Comparison of ENCODE assay signal across 22 cellular contexts in genomic region chr10:92542458-92542857, GRCh38.
"Had no signal": no experiment of that assay in that cellular context is flagged by ENCODE, and none has a peak within 500 bp of the region (broad histone marks: within the 10 kb centered on the region; RNA-seq: fewer than 3 reads in every experiment).

No MANE protein-coding gene starts in this region.

- H3K27ac Mint-ChIP-seq: dendritic cell treated with granulocyte-macrophage colony-stimulating factor and Interleukin-4, amounts not matched to agents 40 ng/mL and 50 ng/mL, for 4 days; memory B cell; natural killer cell treated with Interleukin-12 subunit alpha and Interleukin-12 subunit beta and Interleukin-15 and Interleukin-18, amount 100 ng/mL, for 72 hours; stimulated activated naive B cell treated with anti-CD40 and anti-IgM and Interleukin-4, amounts not matched to agents 10 μg/mL and 1 μg/mL and 100 μg/mL, for 72 hours; stimulated activated naive CD8-positive, alpha-beta T cell treated with anti-CD3 and anti-CD28 coated beads, Interleukin-15, amount 100 ng/mL, for 72 hours had no signal

- H3K27me3 ChIP-seq: esophagus squamous epithelium, gastroesophageal sphincter, neutrophil, spleen, testis, tibial nerve had no signal

- H3K36me3 ChIP-seq: left ventricle myocardium inferior, lower lobe of right lung, neutrophil had no signal

- H3K9me3 Mint-ChIP-seq: dendritic cell treated with granulocyte-macrophage colony-stimulating factor and Interleukin-4, amounts not matched to agents 40 ng/mL and 50 ng/mL, for 4 days; effector memory CD8-positive, alpha-beta T cell; memory B cell; natural killer cell treated with Interleukin-12 subunit alpha and Interleukin-12 subunit beta and Interleukin-15 and Interleukin-18, amount 100 ng/mL, for 72 hours; stimulated activated naive B cell treated with anti-CD40 and anti-IgM and Interleukin-4, amounts not matched to agents 10 μg/mL and 1 μg/mL and 100 μg/mL, for 72 hours; stimulated activated naive CD8-positive, alpha-beta T cell treated with anti-CD3 and anti-CD28 coated beads, Interleukin-15, amount 100 ng/mL, for 72 hours had no signal

- H3K4me1 ChIP-seq: testis had no signal

- DNase-seq: effector memory CD8-positive, alpha-beta T cell; esophagus squamous epithelium; foreskin fibroblast; glutamatergic neuron; left ventricle myocardium inferior; lower lobe of right lung; midbrain; posterior cingulate gyrus; spleen; stimulated activated CD4-positive, alpha-beta T cell treated with anti-CD3 and anti-CD28 coated beads, Interleukin-15, amount 100 ng/mL, for 24 hours; stimulated activated CD4-positive, alpha-beta T cell treated with anti-CD3 and anti-CD28 coated beads, Interleukin-1b, Interleukin-23, amount 100 ng/mL, for 48 hours; stimulated activated CD4-positive, alpha-beta T cell treated with anti-CD3 and anti-CD28 coated beads, Interleukin-4, amount 100 ng/mL, for 4 hours; stimulated activated naive B cell treated with anti-CD40 and anti-IgM and Interleukin-4, amounts not matched to agents 10 μg/mL and 1 μg/mL and 100 μg/mL, for 72 hours; stimulated activated naive CD8-positive, alpha-beta T cell treated with anti-CD3 and anti-CD28 coated beads, Interleukin-15, amount 100 ng/mL, for 72 hours; testis had no signal

- H3K27me3 Mint-ChIP-seq: dendritic cell treated with granulocyte-macrophage colony-stimulating factor and Interleukin-4, amounts not matched to agents 40 ng/mL and 50 ng/mL, for 4 days; effector memory CD8-positive, alpha-beta T cell; memory B cell; natural killer cell treated with Interleukin-12 subunit alpha and Interleukin-12 subunit beta and Interleukin-15 and Interleukin-18, amount 100 ng/mL, for 72 hours; stimulated activated naive B cell treated with anti-CD40 and anti-IgM and Interleukin-4, amounts not matched to agents 10 μg/mL and 1 μg/mL and 100 μg/mL, for 72 hours; stimulated activated naive CD8-positive, alpha-beta T cell treated with anti-CD3 and anti-CD28 coated beads, Interleukin-15, amount 100 ng/mL, for 72 hours had no signal

- H3K4me3 Mint-ChIP-seq: dendritic cell treated with granulocyte-macrophage colony-stimulating factor and Interleukin-4, amounts not matched to agents 40 ng/mL and 50 ng/mL, for 4 days; effector memory CD8-positive, alpha-beta T cell; memory B cell; natural killer cell treated with Interleukin-12 subunit alpha and Interleukin-12 subunit beta and Interleukin-15 and Interleukin-18, amount 100 ng/mL, for 72 hours; stimulated activated naive B cell treated with anti-CD40 and anti-IgM and Interleukin-4, amounts not matched to agents 10 μg/mL and 1 μg/mL and 100 μg/mL, for 72 hours; stimulated activated naive CD8-positive, alpha-beta T cell treated with anti-CD3 and anti-CD28 coated beads, Interleukin-15, amount 100 ng/mL, for 72 hours had no signal

- H3K4me3 ChIP-seq: esophagus squamous epithelium, gastroesophageal sphincter, left ventricle myocardium inferior, lower lobe of right lung, spleen, testis, tibial nerve had no signal

- H3K36me3 Mint-ChIP-seq: natural killer cell treated with Interleukin-12 subunit alpha and Interleukin-12 subunit beta and Interleukin-15 and Interleukin-18, amount 100 ng/mL, for 72 hours had no signal

- ATAC-seq: effector memory CD8-positive, alpha-beta T cell; gastroesophageal sphincter; lower lobe of right lung; natural killer cell treated with Interleukin-12 subunit alpha and Interleukin-12 subunit beta and Interleukin-15 and Interleukin-18, amount 100 ng/mL, for 72 hours; sciatic nerve; stimulated activated naive B cell treated with anti-CD40 and anti-IgM and Interleukin-4, amounts not matched to agents 10 μg/mL and 1 μg/mL and 100 μg/mL, for 72 hours; stimulated activated naive CD8-positive, alpha-beta T cell treated with anti-CD3 and anti-CD28 coated beads, Interleukin-15, amount 100 ng/mL, for 72 hours had no signal

- H3K9me3 ChIP-seq: esophagus squamous epithelium, gastroesophageal sphincter, left ventricle myocardium inferior, lower lobe of right lung, neutrophil, spleen, testis, tibial nerve had no signal
